ENCODE assay signal across 13 cellular contexts in the genomic region with DNA sequence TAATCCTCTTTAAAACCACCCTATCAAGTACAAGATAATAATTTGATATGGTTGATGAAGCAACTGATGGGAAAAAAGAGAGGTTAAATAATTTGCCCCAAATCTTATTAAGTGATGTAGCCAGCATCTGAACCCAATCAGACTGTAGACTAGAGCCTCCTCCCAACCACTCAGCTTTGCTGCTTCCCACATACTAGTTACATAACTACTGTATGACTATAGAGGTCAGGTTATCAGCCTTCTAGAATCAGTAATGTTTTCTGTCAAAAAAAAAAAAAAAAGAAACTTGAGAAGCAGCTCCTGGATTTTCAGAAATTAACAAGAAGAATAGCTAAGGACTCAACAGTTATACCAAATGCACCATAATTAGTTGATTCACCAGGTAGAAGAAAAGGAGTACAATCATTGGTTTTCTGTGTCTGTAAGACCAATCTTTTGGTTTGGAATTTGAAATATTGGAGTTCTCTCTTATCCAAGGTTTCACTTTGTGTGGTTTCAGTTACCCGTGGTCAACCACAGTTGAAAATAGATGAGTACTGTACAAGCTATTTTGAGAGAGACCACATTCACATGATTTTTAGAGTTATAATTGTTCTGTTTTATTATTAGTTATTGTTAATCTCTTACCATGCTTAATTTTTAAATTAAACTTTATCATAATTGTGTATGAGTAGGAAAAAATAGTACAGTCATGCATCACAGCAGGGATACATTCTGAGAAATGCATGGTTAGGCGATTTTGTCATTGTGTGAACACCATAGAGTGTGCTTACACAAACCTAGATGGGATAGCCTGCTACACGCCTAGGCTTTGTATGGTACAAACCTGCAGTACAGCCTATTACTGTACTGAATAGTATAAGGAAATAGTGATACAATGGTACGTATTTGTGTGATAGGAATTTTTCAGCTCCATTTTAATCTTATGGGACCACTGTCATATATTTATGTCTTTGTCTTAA.
DNase-seq lines count a peak whose midpoint lies in the region; ATAC-seq and TF ChIP-seq lines count a peak whose summit lies in the region.
"Had no signal": no experiment of that assay in that cellular context is flagged by ENCODE, and none has a peak within 500 bp of the region (broad histone marks: within the 10 kb centered on the region; RNA-seq: fewer than 3 reads in every experiment).

No MANE protein-coding gene starts in this region.

- ATAC-seq in HG03378 (IDR thresholded peaks at IDR 0.05; ENCODE audit: unreplicated experiment): peak; percentile 83
- ATAC-seq in body of pancreas: no peak
- ATAC-seq: A549; activated CD4-positive, alpha-beta T cell treated with anti-CD3 and anti-CD28 coated beads for 36 hours had no signal

- dilution Hi-C loops in mammary epithelial cell (cut with HindIII; ENCODE audit: low sequenced_read_pairs): no loop called here

- 96% methylated on average over 4 of the region's 4 CpGs for WGBS in mammary epithelial cell (ENCODE audit: low coverage, missing lambda C conversion rate)
- 84 to 92% methylated on average over 4 of the region's 4 CpGs for WGBS in body of pancreas, 2 donors

- no peaks in the 10 kb centered on the region for H3K27me3 Mint-ChIP-seq in MCF 10A (ENCODE audit: insufficient read depth, unreplicated experiment)
- H3K27me3 Mint-ChIP-seq: activated CD4-positive, alpha-beta T cell treated with anti-CD3 and anti-CD28 coated beads for 36 hours had no signal

- TF ChIP-seq CTCF in mammary epithelial cell (conservative IDR thresholded peaks at IDR 0.05 in 1 of 2, IDR thresholded peaks at IDR 0.05 in 1 of 2; ENCODE audit: extremely low read depth in 1 of 2, insufficient read depth in 1 of 2, low read depth in 1 of 2, low read length in 2 of 2) (no peak), MCF 10A (IDR thresholded peaks at IDR 0.05; ENCODE audit: unreplicated experiment) (no peak), body of pancreas (IDR thresholded peaks at IDR 0.05) (no peak)

- no peak for TF ChIP-seq POLR2A in body of pancreas (IDR thresholded peaks at IDR 0.05)
- no peak for TF ChIP-seq POLR2A in erythroblast (IDR thresholded peaks at IDR 0.05; ENCODE audit: low read length)

- intact Hi-C loops in mammary epithelial cell (cut with micrococcal nuclease) (no loop called here), MCF 10A (cut with micrococcal nuclease) (no loop called here), body of pancreas (cut with DNase I) (no loop called here)

- no peak overlapping the region for H3K4me3 ChIP-seq in mammary epithelial cell (replicated peaks in 1 of 3; ENCODE audit: insufficient read depth in 1 of 3, low read depth in 2 of 3, low read length in 3 of 3)
- no peak overlapping the region for H3K4me3 ChIP-seq in adipocyte (ENCODE audit: low read length)
- no peak overlapping the region for H3K4me3 ChIP-seq in body of pancreas
- H3K4me3 ChIP-seq: A549 had no signal

- H3K4me3 Mint-ChIP-seq in MCF 10A (ENCODE audit: unreplicated experiment): no peak overlapping the region
- H3K4me3 Mint-ChIP-seq: activated CD4-positive, alpha-beta T cell treated with anti-CD3 and anti-CD28 coated beads for 36 hours had no signal

- no peak overlapping the region for H3K27ac ChIP-seq in mammary epithelial cell (ENCODE audit: insufficient read depth, low read depth, low read length)
- peak overlapping the region in 1 of 4 donors; percentile 36 for H3K27ac ChIP-seq in body of pancreas
- H3K27ac ChIP-seq: A549 had no signal

- no peak overlapping the region for H3K9ac ChIP-seq in mammary epithelial cell (ENCODE audit: insufficient read depth, low read length)
- H3K9ac ChIP-seq in adipocyte (ENCODE audit: low read length): no peak overlapping the region

- peaks cover 24% of the 10 kb centered on the region for H3K36me3 Mint-ChIP-seq in MCF 10A (ENCODE audit: insufficient read depth, unreplicated experiment)

- no peaks in the 10 kb centered on the region for H3K9me3 Mint-ChIP-seq in MCF 10A (ENCODE audit: unreplicated experiment)

- no peaks in the 10 kb centered on the region for H3K79me2 ChIP-seq in mammary epithelial cell (ENCODE audit: insufficient read depth, low read length)

- POLR2A ChIA-PET in MCF 10A (lab: Yijun Ruan, JAX): interaction anchor here (0.5 to 1.4 kb wide), 5 partner anchors 9 to 454 kb away, joined by 3 to 7 read pairs (median 5); no protein-coding TSS in a partner anchor

- H2AFZ ChIP-seq in mammary epithelial cell (ENCODE audit: low read depth, low read length): no peak overlapping the region

- no TSS peak for BruUV-seq in mammary epithelial cell (replicated peaks; lab: Mats Ljungman, UMichigan)
- no TSS peak for BruUV-seq in MCF 10A (replicated peaks; lab: Mats Ljungman, UMichigan)

- no peaks in the 10 kb centered on the region for H3K9me3 ChIP-seq in mammary epithelial cell (replicated peaks; ENCODE audit: insufficient read depth, low read length)
- H3K9me3 ChIP-seq in adipocyte (ENCODE audit: control insufficient read depth, low read length): no peaks in the 10 kb centered on the region
- no peaks in the 10 kb centered on the region for H3K9me3 ChIP-seq in body of pancreas
- H3K9me3 ChIP-seq: A549 had no signal

- H3K4me2 ChIP-seq in mammary epithelial cell (ENCODE audit: insufficient read depth, low read depth, low read length): no peak overlapping the region
- H3K4me2 ChIP-seq: A549 had no signal

- H4K20me1 ChIP-seq in mammary epithelial cell (ENCODE audit: insufficient read depth, low read length): no peaks in the 10 kb centered on the region

- H3K4me1 Mint-ChIP-seq in MCF 10A (ENCODE audit: insufficient read depth, unreplicated experiment): peaks cover 11% of the 10 kb centered on the region

- peaks cover 11% of the 10 kb centered on the region for H3K36me3 ChIP-seq in mammary epithelial cell (ENCODE audit: insufficient read depth, low read length)
- peaks cover 48% of the 10 kb centered on the region for H3K36me3 ChIP-seq in adipocyte (ENCODE audit: control insufficient read depth, insufficient read depth, low read length, severe bottlenecking)
- H3K36me3 ChIP-seq in body of pancreas (replicated peaks in 1 of 2; ENCODE audit: insufficient read depth in 1 of 2, low read depth in 2 of 2): peaks cover 0 to 5% of the 10 kb centered on the region in 2 donors

- in situ Hi-C loops in mammary epithelial cell (cut with MboI; ENCODE audit: low sequenced_read_pairs in 2 of 2): no loop called here

- no peak overlapping the region for H3K27ac Mint-ChIP-seq in MCF 10A (ENCODE audit: low read depth, unreplicated experiment)
- H3K27ac Mint-ChIP-seq: activated CD4-positive, alpha-beta T cell treated with anti-CD3 and anti-CD28 coated beads for 36 hours had no signal

- CTCF ChIA-PET in mammary epithelial cell (lab: Charles Lee; ENCODE audit: low non-redundant PET): no interaction called here
- CTCF ChIA-PET in MCF 10A (lab: Yijun Ruan, JAX): interaction anchor here (0.6 to 1.4 kb wide), 3 partner anchors 21 to 403 kb away, joined by 3 to 6 read pairs (median 4); no protein-coding TSS in a partner anchor

- H3K4me1 ChIP-seq in mammary epithelial cell (ENCODE audit: insufficient read depth, low read length) (no peaks in the 10 kb centered on the region), adipocyte (ENCODE audit: control insufficient read depth, insufficient read depth, low read length) (no peaks in the 10 kb centered on the region), body of pancreas (peaks cover 20% of the 10 kb centered on the region)

- DNase-seq in mammary epithelial cell: peak; percentile 63
- no peak for DNase-seq in MCF 10A (ENCODE audit: unreplicated experiment)
- peak; percentile 42 for DNase-seq in adipocyte (ENCODE audit: low read depth)
- no peak for DNase-seq in NCI-H524 treated with DMSO at 0.1 percent for 48 hours (lab: John Stamatoyannopoulos, UW)
- DNase-seq in body of pancreas: no peak
- DNase-seq in erythroblast (lab: John Stamatoyannopoulos, UW): no peak
- DNase-seq in cerebellum (ENCODE audit: low spot score): no peak
- DNase-seq: activated CD4-positive, alpha-beta T cell treated with anti-CD3 and anti-CD28 coated beads for 36 hours; amygdala; glutamatergic neuron; stimulated activated CD4-positive, alpha-beta T cell treated with anti-CD3 and anti-CD28 coated beads, Interleukin-4, amount 100 ng/mL, for 4 hours had no signal

- H3K27me3 ChIP-seq in mammary epithelial cell (ENCODE audit: insufficient read depth, low read length) (no peaks in the 10 kb centered on the region), adipocyte (replicated peaks; ENCODE audit: control insufficient read depth, insufficient read depth, low read length) (no peaks in the 10 kb centered on the region), body of pancreas (no peaks in the 10 kb centered on the region)

Comparison
In these comparisons a context has a peak if more than half of its experiments do, and no peak if none do; other contexts are left out.
1. DNase-seq: peak in mammary epithelial cell (single experiment) and adipocyte (single experiment); none in MCF 10A (single experiment), NCI-H524 treated with DMSO at 0.1 percent for 48 hours (single experiment), body of pancreas (0 of 4), erythroblast (0 of 2) and cerebellum (single experiment).